Comparison of ENCODE assay signal across 23 cellular contexts in genomic region chr17:46854948-46855347, GRCh38. TPM values are rescaled to one million over a fixed set of nuclear protein-coding genes. Genes with fewer than 3 reads are reported as not detected.
"Had no signal": no experiment of that assay in that cellular context is flagged by ENCODE, and none has a peak within 500 bp of the region (broad histone marks: within the 10 kb centered on the region; RNA-seq: fewer than 3 reads in every experiment).

No MANE protein-coding gene starts in this region.

- H3K4me1 ChIP-seq: SJCRH30 had no signal

- DNase-seq: Karpas-422, KG1, MG63, NCI-H1092, NCI-H1105 treated with DMSO at 0.1 percent for 48 hours, NCI-H1436, NCI-H187, NCI-H2029, NCI-H2081 treated with DMSO at 0.1 percent for 48 hours, NCI-H2171, NCI-H226, NCI-H446, NCI-H510A, NCI-H524 treated with DMSO at 0.1 percent for 48 hours, NCI-H69, NCI-H774, PC-3, SHP77 treated with DMSO at 0.1 percent for 48 hours, SJCRH30 had no signal

- H3K27me3 ChIP-seq: SJCRH30 had no signal

- H3K4me3 ChIP-seq: MG63, SJCRH30 had no signal

- H3K27ac ChIP-seq: SJCRH30 had no signal

- ATAC-seq: Panc1, PC-3, Right ventricle myocardium inferior, SK-N-SH treated with all-trans-retinoic acid at 6 μM for 48 hours had no signal

- H3K36me3 ChIP-seq: MG63, SJCRH30 had no signal

- H3K9me3 ChIP-seq: MG63, SJCRH30 had no signal

RNA-seq across cellular contexts. Expression of gene WNT9B, which starts 3.6 kb away (rescaled TPM):
- total RNA-seq: OCI-LY7, PC-3, Right ventricle myocardium inferior, SJCRH30 had no signal
